ENCODE assay signal across 14 cellular contexts in the genomic region with DNA sequence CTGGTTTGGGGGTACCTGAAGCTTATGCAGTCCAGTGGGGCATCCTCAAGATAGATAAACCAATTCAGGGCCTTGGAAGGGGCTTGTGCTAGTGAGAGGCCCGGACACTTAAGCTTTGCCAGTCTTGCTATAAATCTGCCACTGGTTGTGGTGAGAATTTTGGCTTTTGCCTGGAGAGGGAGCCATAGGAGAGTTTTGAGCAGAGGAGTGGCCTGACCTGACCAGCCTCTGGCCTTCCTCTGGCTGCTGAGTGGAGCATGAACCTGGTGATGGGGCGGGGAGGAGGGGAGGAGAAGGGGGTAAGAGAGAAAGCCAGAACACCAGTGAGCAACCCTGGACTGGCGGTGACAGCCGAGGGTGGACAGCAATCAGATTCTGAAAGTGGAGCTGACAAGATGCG. TPM values are rescaled to one million over a fixed set of nuclear protein-coding genes. Genes with fewer than 3 reads are reported as not detected.
DNase-seq lines count a peak whose midpoint lies in the region; ATAC-seq and TF ChIP-seq lines count a peak whose summit lies in the region.
"Had no signal": no experiment of that assay in that cellular context is flagged by ENCODE, and none has a peak within 500 bp of the region (broad histone marks: within the 10 kb centered on the region; RNA-seq: fewer than 3 reads in every experiment).

No MANE protein-coding gene starts in this region.

- in situ Hi-C loops in brain microvascular endothelial cell (cut with HindIII; ENCODE audit: low pct_ligation_motif_present, low sequenced_read_pairs) = no loop called here

- H3K4me3 ChIP-seq in brain microvascular endothelial cell (ENCODE audit: low read depth, low read length) (no peak overlapping the region), right lobe of liver (no peak overlapping the region), Peyer's patch (no peak overlapping the region)
- H3K4me3 ChIP-seq: ovary had no signal

- TF ChIP-seq POLR2A in right lobe of liver (IDR thresholded peaks at IDR 0.05) (no peak), Peyer's patch (IDR thresholded peaks at IDR 0.05) (no peak)

- WGBS in right lobe of liver (ENCODE audit: insufficient coverage, low coverage, low lambda C conversion rate, missing lambda C conversion rate) = no CpG with 5 or more reads among the region's 5 CpGs

- no peaks in the 10 kb centered on the region for H3K27me3 ChIP-seq in brain microvascular endothelial cell (replicated peaks)
- no peaks in the 10 kb centered on the region for H3K27me3 ChIP-seq in right lobe of liver
- no peaks in the 10 kb centered on the region for H3K27me3 ChIP-seq in Peyer's patch
- H3K27me3 ChIP-seq: ovary had no signal

- intact Hi-C loops in right lobe of liver (cut with DNase I) = no loop called here

- H3K9me3 ChIP-seq in right lobe of liver (no peaks in the 10 kb centered on the region), Peyer's patch (no peaks in the 10 kb centered on the region)
- H3K9me3 ChIP-seq: ovary had no signal

- peak; percentile 74 for DNase-seq in ELF-1 (ENCODE audit: low read depth, low spot score)
- peak; percentile 35 for DNase-seq in M059J (ENCODE audit: low read depth)
- DNase-seq in brain microvascular endothelial cell = no peak
- DNase-seq in right lobe of liver = no peak
- DNase-seq in effector CD8-positive, alpha-beta T cell (lab: John Stamatoyannopoulos, UW) = no peak
- DNase-seq in Peyer's patch = no peak
- DNase-seq: activated CD8-positive, alpha-beta memory T cell treated with anti-CD3 and anti-CD28 coated beads, Interleukin-2, amount 50 U/mL, for 4 hours; DMS153; left cardiac atrium; ovary; stimulated activated CD4-positive, alpha-beta T cell treated with anti-CD3 and anti-CD28 coated beads, Interleukin-4, amount 100 ng/mL, for 1 hour; T-helper 1 cell had no signal

- peak; percentile 17 to 58 (median 39) for ATAC-seq in right lobe of liver
- ATAC-seq in GM19328 (IDR thresholded peaks at IDR 0.05; ENCODE audit: unreplicated experiment) = no peak
- no peak for ATAC-seq in GM18870 (IDR thresholded peaks at IDR 0.05; ENCODE audit: unreplicated experiment)
- ATAC-seq: left cardiac atrium had no signal

- H3K4me1 ChIP-seq in right lobe of liver = peaks cover 0 to 20% (median 7%) of the 10 kb centered on the region in 4 donors
- no peaks in the 10 kb centered on the region for H3K4me1 ChIP-seq in Peyer's patch

- H3K27ac ChIP-seq in brain microvascular endothelial cell = no peak overlapping the region
- H3K27ac ChIP-seq in right lobe of liver = no peak overlapping the region
- no peak overlapping the region for H3K27ac ChIP-seq in Peyer's patch
- H3K27ac ChIP-seq: ovary had no signal

- no peaks in the 10 kb centered on the region for H3K36me3 ChIP-seq in brain microvascular endothelial cell (replicated peaks)
- no peaks in the 10 kb centered on the region for H3K36me3 ChIP-seq in right lobe of liver
- H3K36me3 ChIP-seq in Peyer's patch = peaks cover 0 to 25% (median 0%) of the 10 kb centered on the region in 3 donors
- H3K36me3 ChIP-seq: ovary had no signal

- TF ChIP-seq CTCF in brain microvascular endothelial cell (IDR thresholded peaks at IDR 0.05; ENCODE audit: low read depth, low read length, missing control alignments) = peak; percentile 27
- TF ChIP-seq CTCF in right lobe of liver (IDR thresholded peaks at IDR 0.05) = peak in 1 of 4 donors; percentile 24
- peak in 1 of 6 experiments; percentile 15 for TF ChIP-seq CTCF in Peyer's patch (IDR thresholded peaks at IDR 0.05)

RNA-seq across cellular contexts. Expression of gene TMEM74B, which starts 7.1 kb away (rescaled TPM):
- total RNA-seq in M059J (2014; rRNA removed; shearing (Covaris generic)) = 0.34 TPM in 2 replicates
- total RNA-seq in right lobe of liver (1 to 10 TPM in 4 of 6 experiments, under 1 TPM in 2; 0.37 to 2.8 (median 1.8) TPM), Peyer's patch (10 to 100 TPM; 11.6 to 87.6 (median 30.2) TPM)

RNA-seq across cellular contexts. Expression of gene C20orf202, which starts 25.6 kb away (rescaled TPM):
- not detected in 2 replicates for total RNA-seq in M059J (2014; rRNA removed; shearing (Covaris generic))
- total RNA-seq in right lobe of liver (under 1 TPM in 1 of 6 experiments, not detected in 5; 0.19 TPM), Peyer's patch (1 to 10 TPM in 2 of 4 donors, not detected in 2; 1.7 to 2.3 TPM)

RNA-seq across cellular contexts. Expression of gene RAD21L1, which starts 48.2 kb away (rescaled TPM):
- total RNA-seq in M059J (2014; rRNA removed; shearing (Covaris generic)) = 0.39 TPM in 1 of 2 replicates, not detected in the other
- total RNA-seq in right lobe of liver = not detected
- not detected for total RNA-seq in Peyer's patch
- total RNA-seq: left cardiac atrium, ovary had no signal

RNA-seq across cellular contexts. Expression of gene PSMF1, which starts 59.3 kb away (rescaled TPM):
- total RNA-seq in M059J (2014; rRNA removed; shearing (Covaris generic)) = 196 and 292 TPM in 2 replicates
- 100 to 1,000 TPM in 5 of 6 experiments, 10 to 100 TPM in 1; 82.5 to 260 (median 116) TPM for total RNA-seq in right lobe of liver
- total RNA-seq in Peyer's patch = 100 to 1,000 TPM in 1 of 4 donors, 10 to 100 TPM in 3; 44.6 to 167 (median 67.8) TPM

Comparison
In these comparisons a context has a peak if more than half of its experiments do, and no peak if none do; other contexts are left out.
1. DNase-seq: peak in ELF-1 (single experiment) and M059J (single experiment); none in brain microvascular endothelial cell (single experiment), right lobe of liver (0 of 3), effector CD8-positive, alpha-beta T cell (single experiment) and Peyer's patch (0 of 3).
2. ATAC-seq: peak in right lobe of liver (4 of 4); none in GM19328 (single experiment) and GM18870 (single experiment).